In the genomic region with DNA sequence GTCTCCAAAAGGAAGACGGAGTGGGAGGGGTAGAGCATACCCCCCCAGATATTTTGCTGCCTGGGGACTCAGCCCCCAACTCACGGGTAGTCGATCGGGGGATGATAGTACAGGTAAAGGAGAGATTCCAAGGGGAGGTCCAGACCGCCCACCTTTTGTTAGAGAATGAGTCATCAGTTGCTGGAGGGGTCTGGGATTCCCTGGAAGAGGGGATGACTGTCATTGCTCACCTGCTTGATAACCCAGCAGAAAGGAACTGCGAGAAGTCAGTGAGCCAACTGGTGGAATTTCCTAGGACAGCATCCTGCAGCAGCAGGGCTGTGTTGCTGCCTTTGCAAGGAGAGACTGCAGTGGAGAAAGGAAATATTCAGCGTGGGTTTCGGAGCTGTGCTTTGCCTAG, we compare ENCODE assay signal across 8 cellular contexts.
A peak's percentile ranks its signal among the peaks of the same experiment; 100 is the strongest.
DNase-seq lines count a peak whose midpoint lies in the region; ATAC-seq, FAIRE-seq and TF ChIP-seq lines count a peak whose summit lies in the region.

No MANE protein-coding gene starts in this region.

- no peak for TF ChIP-seq CTCF in AG10803 (conservative IDR thresholded peaks at IDR 0.05; ENCODE audit: low read length)
- no peak for TF ChIP-seq CTCF in HFF-Myc (IDR thresholded peaks at IDR 0.05; ENCODE audit: low read depth, low read length, missing control alignments)
- TF ChIP-seq CTCF in bronchial epithelial cell (IDR thresholded peaks at IDR 0.05; ENCODE audit: insufficient read depth, low read length, severe bottlenecking), result no peak

- peak overlapping the region; percentile 80 for H3K27ac ChIP-seq in muscle layer of colon (ENCODE audit: low read depth, low read length)

- H3K9me3 ChIP-seq in muscle layer of colon (ENCODE audit: low read length), result no peaks in the 10 kb centered on the region

- H3K36me3 ChIP-seq in bronchial epithelial cell (ENCODE audit: control insufficient read depth, insufficient read depth, low read length) (peaks cover 1% of the 10 kb centered on the region), muscle layer of colon (ENCODE audit: insufficient read depth, low read length) (no peaks in the 10 kb centered on the region)

- ATAC-seq in HG03159 (IDR thresholded peaks at IDR 0.05; ENCODE audit: unreplicated experiment), result no peak

- H3K4me3 ChIP-seq in AG10803 (ENCODE audit: low read length), result peak overlapping the region; percentile 55
- H3K4me3 ChIP-seq in HFF-Myc (replicated peaks; ENCODE audit: low read depth, low read length), result peak overlapping the region; percentile 41
- no peak overlapping the region for H3K4me3 ChIP-seq in bronchial epithelial cell (ENCODE audit: low read depth, low read length)
- H3K4me3 ChIP-seq in muscle layer of colon (ENCODE audit: low read depth in 1 of 2, low read length in 2 of 2), result peak overlapping the region; percentile 8 to 82

- no peak for DNase-seq in AG10803 (ENCODE audit: low read depth)
- DNase-seq in HFF-Myc (ENCODE audit: extremely low read depth, low read depth), result no peak
- DNase-seq in bronchial epithelial cell (ENCODE audit: low read depth), result peak; percentile 55
- no peak for DNase-seq in cerebellum (ENCODE audit: low spot score)
- DNase-seq in NCI-H187 treated with DMSO at 0.1 percent for 48 hours (lab: John Stamatoyannopoulos, UW), result no peak
- DNase-seq in occipital lobe (lab: John Stamatoyannopoulos, UW), result no peak

- no peaks in the 10 kb centered on the region for H3K27me3 ChIP-seq in bronchial epithelial cell (ENCODE audit: control insufficient read depth, insufficient read depth, low read length)
- H3K27me3 ChIP-seq in muscle layer of colon (ENCODE audit: control insufficient read depth in 1 of 2, insufficient read depth in 2 of 2, low read length in 2 of 2), result no peaks in the 10 kb centered on the region

- H3K9ac ChIP-seq in muscle layer of colon (ENCODE audit: low read length), result peak overlapping the region; percentile 88

- H3K4me1 ChIP-seq in muscle layer of colon (ENCODE audit: insufficient read depth, low read length), result peaks cover 70% of the 10 kb centered on the region

- FAIRE-seq in bronchial epithelial cell (lab: Jason Lieb, UNC), result no peak
